Comparison of ENCODE assay signal across 26 cellular contexts in genomic region chr14:103749860-103750259, GRCh38. TPM values are rescaled to one million over a fixed set of nuclear protein-coding genes. Genes with fewer than 3 reads are reported as not detected.
DNase-seq lines count a peak whose midpoint lies in the region; ATAC-seq and TF ChIP-seq lines count a peak whose summit lies in the region.
"Had no signal": no experiment of that assay in that cellular context is flagged by ENCODE, and none has a peak within 500 bp of the region (broad histone marks: within the 10 kb centered on the region; RNA-seq: fewer than 3 reads in every experiment).

No MANE protein-coding gene starts in this region.

- no peak overlapping the region for H3K9ac ChIP-seq in SK-N-SH
- H3K9ac ChIP-seq: GM23248, parathyroid adenoma had no signal

- H3K4me1 ChIP-seq in SK-N-SH (ENCODE audit: control insufficient read depth in 1 of 2, insufficient read depth in 2 of 2, low read depth in 1 of 2, low read length in 1 of 2) = no peaks in the 10 kb centered on the region
- no peaks in the 10 kb centered on the region for H3K4me1 ChIP-seq in RWPE2 (ENCODE audit: insufficient read depth, poor library complexity, severe bottlenecking)
- H3K4me1 ChIP-seq in foreskin keratinocyte = no peaks in the 10 kb centered on the region
- H3K4me1 ChIP-seq: left ventricle myocardium inferior, parathyroid adenoma, upper lobe of left lung had no signal

- peak overlapping the region; percentile 37 for H3K27ac Mint-ChIP-seq in stimulated activated effector memory CD8-positive, alpha-beta T cell treated with anti-CD3 and anti-CD28 coated beads, Interleukin-12 subunit alpha, Interleukin-12 subunit beta, amount 100 ng/mL, for 72 hours
- H3K27ac Mint-ChIP-seq: activated T-helper 2 cell treated with anti-CD3 and anti-CD28 coated beads, Interferon-gamma antibody, Interleukin-2, Interleukin-4, amounts not matched to agents 10 μg/mL and 5 μg/mL and 100 μg/mL, durations not matched to agents 14 hours and 24 hours and 36 hours; HFFc6; mesothelial cell of epicardium; natural killer cell treated with Interleukin-12 subunit alpha and Interleukin-12 subunit beta and Interleukin-15 and Interleukin-18, amount 100 ng/mL, for 72 hours had no signal

- no peak for TF ChIP-seq EP300 in SK-N-SH (IDR thresholded peaks at IDR 0.05; ENCODE audit: borderline replicate concordance in 1 of 2, low read depth in 1 of 2, low read length in 1 of 2)

- no peaks in the 10 kb centered on the region for H3K9me3 Mint-ChIP-seq in stimulated activated effector memory CD8-positive, alpha-beta T cell treated with anti-CD3 and anti-CD28 coated beads, Interleukin-12 subunit alpha, Interleukin-12 subunit beta, amount 100 ng/mL, for 72 hours
- H3K9me3 Mint-ChIP-seq: activated T-helper 2 cell treated with anti-CD3 and anti-CD28 coated beads, Interferon-gamma antibody, Interleukin-2, Interleukin-4, amounts not matched to agents 10 μg/mL and 5 μg/mL and 100 μg/mL, durations not matched to agents 14 hours and 24 hours and 36 hours; CD8-positive, alpha-beta memory T cell; HFFc6; IgD-negative memory B cell; mesothelial cell of epicardium; natural killer cell treated with Interleukin-12 subunit alpha and Interleukin-12 subunit beta and Interleukin-15 and Interleukin-18, amount 100 ng/mL, for 72 hours had no signal

- H3K9me3 ChIP-seq in SK-N-SH (no peaks in the 10 kb centered on the region), RWPE2 (ENCODE audit: severe bottlenecking) (no peaks in the 10 kb centered on the region)
- H3K9me3 ChIP-seq: left ventricle myocardium inferior, upper lobe of left lung had no signal

- no peaks in the 10 kb centered on the region for H3K27me3 ChIP-seq in SK-N-SH (ENCODE audit: insufficient read depth)
- H3K27me3 ChIP-seq in RWPE2 (ENCODE audit: insufficient read depth, poor library complexity, severe bottlenecking) = no peaks in the 10 kb centered on the region
- H3K27me3 ChIP-seq in foreskin keratinocyte = no peaks in the 10 kb centered on the region
- H3K27me3 ChIP-seq: upper lobe of left lung had no signal

- no peaks in the 10 kb centered on the region for H4K20me1 ChIP-seq in SK-N-SH (ENCODE audit: insufficient read depth)

- peaks cover 31% of the 10 kb centered on the region for H3K36me3 Mint-ChIP-seq in stimulated activated effector memory CD8-positive, alpha-beta T cell treated with anti-CD3 and anti-CD28 coated beads, Interleukin-12 subunit alpha, Interleukin-12 subunit beta, amount 100 ng/mL, for 72 hours
- H3K36me3 Mint-ChIP-seq: IgD-negative memory B cell; natural killer cell treated with Interleukin-12 subunit alpha and Interleukin-12 subunit beta and Interleukin-15 and Interleukin-18, amount 100 ng/mL, for 72 hours had no signal

- POLR2A ChIA-PET in SK-N-SH (lab: Yijun Ruan, JAX) = no interaction called here

- no peak overlapping the region for H3K4me2 ChIP-seq in SK-N-SH

- H3K4me3 ChIP-seq in SK-N-SH (ENCODE audit: low read depth in 2 of 2, low read length in 1 of 2) = no peak overlapping the region
- H3K4me3 ChIP-seq in RWPE2 (ENCODE audit: severe bottlenecking) = no peak overlapping the region
- H3K4me3 ChIP-seq: GM23248, left ventricle myocardium inferior, upper lobe of left lung had no signal

- H3K79me2 ChIP-seq in SK-N-SH (ENCODE audit: insufficient read depth) = no peaks in the 10 kb centered on the region

- no peaks in the 10 kb centered on the region for H3F3A ChIP-seq in SK-N-SH (replicated peaks; ENCODE audit: insufficient read depth)

- H3K9me2 ChIP-seq in SK-N-SH = no peaks in the 10 kb centered on the region

- peaks cover 0 to 12% of the 10 kb centered on the region in 2 experiments for H3K36me3 ChIP-seq in SK-N-SH (replicated peaks in 1 of 2; ENCODE audit: control insufficient read depth in 1 of 2, insufficient read depth in 2 of 2, low read length in 1 of 2)
- H3K36me3 ChIP-seq in RWPE2 (ENCODE audit: low read depth) = peaks cover 28% of the 10 kb centered on the region
- H3K36me3 ChIP-seq: WERI-Rb-1 had no signal

- ATAC-seq in SK-N-SH treated with all-trans-retinoic acid at 6 μM for 48 hours = no peak
- no peak for ATAC-seq in RWPE2 (ENCODE audit: low read depth)
- ATAC-seq in foreskin keratinocyte = no peak
- ATAC-seq in stimulated activated effector memory CD8-positive, alpha-beta T cell treated with anti-CD3 and anti-CD28 coated beads, Interleukin-12 subunit alpha, Interleukin-12 subunit beta, amount 100 ng/mL, for 72 hours = no peak
- ATAC-seq in HG03457 (IDR thresholded peaks at IDR 0.05; ENCODE audit: unreplicated experiment) = no peak
- ATAC-seq: natural killer cell treated with Interleukin-12 subunit alpha and Interleukin-12 subunit beta and Interleukin-15 and Interleukin-18, amount 100 ng/mL, for 72 hours had no signal

- no peak overlapping the region for H3K27ac ChIP-seq in SK-N-SH (ENCODE audit: low read depth in 2 of 2, low read length in 1 of 2)
- no peak overlapping the region for H3K27ac ChIP-seq in RWPE2 (ENCODE audit: poor library complexity, severe bottlenecking)
- no peak overlapping the region for H3K27ac ChIP-seq in foreskin keratinocyte
- H3K27ac ChIP-seq: GM23248, left ventricle myocardium inferior, parathyroid adenoma, RWPE1, upper lobe of left lung, WERI-Rb-1 had no signal

- peaks cover 11% of the 10 kb centered on the region for H3K4me1 Mint-ChIP-seq in stimulated activated effector memory CD8-positive, alpha-beta T cell treated with anti-CD3 and anti-CD28 coated beads, Interleukin-12 subunit alpha, Interleukin-12 subunit beta, amount 100 ng/mL, for 72 hours
- H3K4me1 Mint-ChIP-seq: IgD-negative memory B cell, mesothelial cell of epicardium had no signal

- DNase-seq in SK-N-SH (no peak), RWPE2 (ENCODE audit: low spot score) (no peak), foreskin keratinocyte (no peak), KG1 (lab: John Stamatoyannopoulos, UW) (no peak), SIG-M5 (lab: John Stamatoyannopoulos, UW) (no peak)
- DNase-seq in stimulated activated effector memory CD8-positive, alpha-beta T cell treated with anti-CD3 and anti-CD28 coated beads, Interleukin-12 subunit alpha, Interleukin-12 subunit beta, amount 100 ng/mL, for 72 hours (ENCODE audit: low spot score in 2 of 2) = no peak
- DNase-seq: 8988T; activated CD4-positive, alpha-beta T cell treated with anti-CD3 and anti-CD28 coated beads, Interleukin-2, amount 50 U/mL, for 1 hour; CD8-positive, alpha-beta memory T cell; DMS53; GF-D8; GM23248; HFFc6; left ventricle myocardium inferior; NCI-H1436; upper lobe of left lung; WERI-Rb-1 had no signal

- no peak overlapping the region for H3K4me3 Mint-ChIP-seq in stimulated activated effector memory CD8-positive, alpha-beta T cell treated with anti-CD3 and anti-CD28 coated beads, Interleukin-12 subunit alpha, Interleukin-12 subunit beta, amount 100 ng/mL, for 72 hours
- H3K4me3 Mint-ChIP-seq: activated naive CD8-positive, alpha-beta T cell; CD8-positive, alpha-beta memory T cell; HFFc6; IgD-negative memory B cell; mesothelial cell of epicardium; natural killer cell treated with Interleukin-12 subunit alpha and Interleukin-12 subunit beta and Interleukin-15 and Interleukin-18, amount 100 ng/mL, for 72 hours had no signal

- peak; percentile 17 for TF ChIP-seq RAD21 in SK-N-SH (IDR thresholded peaks at IDR 0.05; ENCODE audit: low read length)

- no peak overlapping the region for H2AFZ ChIP-seq in SK-N-SH (ENCODE audit: low read depth)
- H2AFZ ChIP-seq: GM23248, parathyroid adenoma had no signal

- 0 out of 2 replicates have a peak, but pooled peaks have one; percentile 7 for TF ChIP-seq CTCF in SK-N-SH (IDR thresholded peaks at IDR 0.05)
- TF ChIP-seq CTCF in RWPE2 (IDR thresholded peaks at IDR 0.05; ENCODE audit: poor library complexity, severe bottlenecking) = peak; percentile 19
- peak; percentile 16 for TF ChIP-seq CTCF in foreskin keratinocyte (conservative IDR thresholded peaks at IDR 0.05)

- CTCF ChIA-PET in SK-N-SH (lab: Yijun Ruan, JAX) = interaction anchor here (1.2 kb wide), 1 partner anchor 14 kb away, joined by 3 read pairs; no protein-coding TSS in a partner anchor

- WGBS in SK-N-SH (ENCODE audit: low lambda C conversion rate) = 82% methylated on average over 5 of the region's 5 CpGs

TF ChIP-seq in SK-N-SH, 30 proteins besides CTCF, POLR2A, EP300 and RAD21 (continues in another document):
- no peak for TF ChIP-seq IRF3 (IDR thresholded peaks at IDR 0.05; ENCODE audit: low read depth, low read length)
- no peak for TF ChIP-seq JUND (IDR thresholded peaks at IDR 0.05)
- TF ChIP-seq RCOR1 (IDR thresholded peaks at IDR 0.05; ENCODE audit: low read length) = no peak
- no peak for TF ChIP-seq MEF2A (IDR thresholded peaks at IDR 0.05; ENCODE audit: borderline replicate concordance, low read depth)

TF ChIP-seq in SK-N-SH treated with all-trans-retinoic acid at 6 μM for 48 hours, 23 proteins besides CTCF, POLR2A, EP300 and RAD21 (continues in another document):
- TF ChIP-seq CREB5 (CRISPR knock-in tag; IDR thresholded peaks at IDR 0.05; ENCODE audit: low read depth) (no peak), OSR1 (CRISPR knock-in tag; IDR thresholded peaks at IDR 0.05) (no peak), TOX (CRISPR knock-in tag; IDR thresholded peaks at IDR 0.05; ENCODE audit: borderline replicate concordance) (no peak), CSDC2 (CRISPR knock-in tag; IDR thresholded peaks at IDR 0.05) (no peak)

RNA-seq across cellular contexts. Expression of gene ZFYVE21, which starts 34.2 kb away (rescaled TPM):
- polyA plus RNA-seq in SK-N-SH (2012; rRNA removed) (82.1 and 85.3 TPM in 2 replicates), foreskin keratinocyte (74.5 and 79.5 TPM in 2 replicates)
- polyA plus RNA-seq in SK-N-SH (2012; cell fraction: cytosol; rRNA removed) = 71.0 and 86.0 TPM in 2 replicates
- polyA plus RNA-seq in SK-N-SH (2012; cell fraction: nucleus; rRNA removed) = 71.2 and 81.9 TPM in 2 replicates
- total RNA-seq in foreskin keratinocyte = 61.4 and 68.0 TPM in 2 replicates

RNA-seq across cellular contexts. Expression of gene XRCC3, which starts 34.6 kb away (rescaled TPM):
- 10.7 and 11.7 TPM in 2 replicates for polyA plus RNA-seq in SK-N-SH (2012; rRNA removed)
- polyA plus RNA-seq in SK-N-SH (2012; cell fraction: cytosol; rRNA removed) = 5.0 and 8.3 TPM in 2 replicates
- 33.8 and 34.4 TPM in 2 replicates for polyA plus RNA-seq in SK-N-SH (2012; cell fraction: nucleus; rRNA removed)
- 33.9 and 41.5 TPM in 2 replicates for total RNA-seq in foreskin keratinocyte
- polyA plus RNA-seq in foreskin keratinocyte = 28.0 and 38.8 TPM in 2 replicates
